Comparison of ENCODE assay signal across 8 cellular contexts in the genomic region with DNA sequence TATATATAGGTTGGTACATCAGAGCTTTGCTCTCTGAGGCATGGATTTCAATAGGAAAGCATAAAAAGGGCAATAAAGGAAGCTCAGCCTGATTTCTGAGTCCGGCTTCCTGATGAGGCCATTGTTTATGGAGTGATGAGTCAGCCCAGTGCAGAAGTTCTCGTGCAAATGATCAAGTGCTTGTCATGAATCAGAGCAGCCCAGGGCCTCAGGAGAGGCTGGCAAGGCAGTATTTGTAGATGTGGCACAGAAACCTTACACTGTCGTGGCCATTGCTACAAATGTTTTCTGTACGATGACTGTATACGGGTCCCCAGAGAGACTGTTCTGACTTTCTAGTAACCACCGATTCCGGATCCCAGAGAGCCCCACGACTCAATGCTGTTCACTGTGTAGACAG. TPM values are rescaled to one million over a fixed set of nuclear protein-coding genes. Genes with fewer than 3 reads are reported as not detected.
DNase-seq lines count a peak whose midpoint lies in the region; ATAC-seq and TF ChIP-seq lines count a peak whose summit lies in the region.

No MANE protein-coding gene starts in this region.

- no peaks in the 10 kb centered on the region for H3K79me2 ChIP-seq in SK-N-SH (ENCODE audit: insufficient read depth)

- POLR2A ChIA-PET in SK-N-SH (lab: Yijun Ruan, JAX) = no interaction called here

- no peaks in the 10 kb centered on the region for H4K20me1 ChIP-seq in SK-N-SH (ENCODE audit: insufficient read depth)

- H3K27me3 ChIP-seq in SK-N-SH (ENCODE audit: insufficient read depth) = no peaks in the 10 kb centered on the region

- H3K9me2 ChIP-seq in SK-N-SH = no peaks in the 10 kb centered on the region

- H3K4me3 ChIP-seq in HFF-Myc (replicated peaks; ENCODE audit: low read depth, low read length) (no peak overlapping the region), SK-N-SH (ENCODE audit: low read depth in 2 of 2, low read length in 1 of 2) (no peak overlapping the region), skeletal muscle cell (ENCODE audit: low read depth, low read length) (no peak overlapping the region)

- no peaks in the 10 kb centered on the region for H3K36me3 ChIP-seq in SK-N-SH (replicated peaks in 1 of 2; ENCODE audit: control insufficient read depth in 1 of 2, insufficient read depth in 2 of 2, low read length in 1 of 2)

- H2AFZ ChIP-seq in SK-N-SH (ENCODE audit: low read depth) = peak overlapping the region; percentile 52; the same call in 1 of the 2 replicates

- TF ChIP-seq RAD21 in SK-N-SH (IDR thresholded peaks at IDR 0.05; ENCODE audit: low read length) = no peak

- TF ChIP-seq CTCF in HFF-Myc (IDR thresholded peaks at IDR 0.05; ENCODE audit: low read depth, low read length, missing control alignments) (no peak), SK-N-SH (IDR thresholded peaks at IDR 0.05) (no peak)

- H3K9ac ChIP-seq in SK-N-SH = peak overlapping the region; percentile 52; the same call in 1 of the 2 replicates

- no peak; a peak in 1 of 4 replicates for TF ChIP-seq EP300 in SK-N-SH (IDR thresholded peaks at IDR 0.05; ENCODE audit: borderline replicate concordance in 1 of 2, low read depth in 1 of 2, low read length in 1 of 2)

- H3K4me1 ChIP-seq in SK-N-SH (ENCODE audit: control insufficient read depth in 1 of 2, insufficient read depth in 2 of 2, low read depth in 1 of 2, low read length in 1 of 2) = peaks cover 0 to 8% of the 10 kb centered on the region in 2 experiments; a peak in 2 of 4 replicates

- in situ Hi-C loops in ACHN (cut with HindIII; ENCODE audit: low pct_ligation_motif_present, low pct_unique_long_range_greater_than_20kb, low sequenced_read_pairs) = no loop called here

- 19% methylated on average over 7 of the region's 8 CpGs for WGBS in SK-N-SH (ENCODE audit: low lambda C conversion rate)

- CTCF ChIA-PET in SK-N-SH (lab: Yijun Ruan, JAX) = interaction anchor here (1.3 to 1.5 kb wide), 3 partner anchors 10 to 281 kb away, joined by 3 to 7 read pairs (median 3); no protein-coding TSS in a partner anchor

- DNase-seq in ACHN (peak; percentile 89), HFF-Myc (ENCODE audit: extremely low read depth, low read depth) (peak; percentile 86), SK-N-SH (no peak), foreskin melanocyte (peak; percentile 95), skeletal muscle cell (ENCODE audit: low read depth) (peak; percentile 95)

- ATAC-seq in HG02610 (IDR thresholded peaks at IDR 0.05; ENCODE audit: unreplicated experiment) = no peak
- ATAC-seq in GM19351 (IDR thresholded peaks at IDR 0.05; ENCODE audit: unreplicated experiment) = no peak
- ATAC-seq in HG03175 (IDR thresholded peaks at IDR 0.05; ENCODE audit: unreplicated experiment) = no peak

- H3F3A ChIP-seq in SK-N-SH (replicated peaks; ENCODE audit: insufficient read depth) = peaks cover 7% of the 10 kb centered on the region

- H3K27ac ChIP-seq in SK-N-SH (ENCODE audit: low read depth in 2 of 2, low read length in 1 of 2) = peak overlapping the region in 1 of 2 experiments; percentile 88; a peak in 2 of 4 replicates

- H3K4me2 ChIP-seq in SK-N-SH = peak overlapping the region; percentile 58; the same call in 1 of the 2 replicates

- no peaks in the 10 kb centered on the region for H3K9me3 ChIP-seq in SK-N-SH

TF ChIP-seq in SK-N-SH, 30 proteins besides CTCF, POLR2A, EP300 and RAD21 (continues in another document):
- no peak for TF ChIP-seq EZH2phosphoT487 (IDR thresholded peaks at IDR 0.05; ENCODE audit: borderline replicate concordance, low read depth)
- TF ChIP-seq, protein P1, sequence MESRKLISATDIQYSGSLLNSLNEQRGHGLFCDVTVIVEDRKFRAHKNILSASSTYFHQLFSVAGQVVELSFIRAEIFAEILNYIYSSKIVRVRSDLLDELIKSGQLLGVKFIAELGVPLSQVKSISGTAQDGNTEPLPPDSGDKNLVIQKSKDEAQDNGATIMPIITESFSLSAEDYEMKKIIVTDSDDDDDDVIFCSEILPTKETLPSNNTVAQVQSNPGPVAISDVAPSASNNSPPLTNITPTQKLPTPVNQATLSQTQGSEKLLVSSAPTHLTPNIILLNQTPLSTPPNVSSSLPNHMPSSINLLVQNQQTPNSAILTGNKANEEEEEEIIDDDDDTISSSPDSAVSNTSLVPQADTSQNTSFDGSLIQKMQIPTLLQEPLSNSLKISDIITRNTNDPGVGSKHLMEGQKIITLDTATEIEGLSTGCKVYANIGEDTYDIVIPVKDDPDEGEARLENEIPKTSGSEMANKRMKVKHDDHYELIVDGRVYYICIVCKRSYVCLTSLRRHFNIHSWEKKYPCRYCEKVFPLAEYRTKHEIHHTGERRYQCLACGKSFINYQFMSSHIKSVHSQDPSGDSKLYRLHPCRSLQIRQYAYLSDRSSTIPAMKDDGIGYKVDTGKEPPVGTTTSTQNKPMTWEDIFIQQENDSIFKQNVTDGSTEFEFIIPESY (IDR thresholded peaks at IDR 0.05; ENCODE audit: borderline replicate concordance, low read depth) = no peak
- TF ChIP-seq YY1 (IDR thresholded peaks at IDR 0.05; ENCODE audit: low read depth) = 0 out of 2 replicates have a peak, but pooled peaks have one; percentile 16
- TF ChIP-seq, protein P2, sequence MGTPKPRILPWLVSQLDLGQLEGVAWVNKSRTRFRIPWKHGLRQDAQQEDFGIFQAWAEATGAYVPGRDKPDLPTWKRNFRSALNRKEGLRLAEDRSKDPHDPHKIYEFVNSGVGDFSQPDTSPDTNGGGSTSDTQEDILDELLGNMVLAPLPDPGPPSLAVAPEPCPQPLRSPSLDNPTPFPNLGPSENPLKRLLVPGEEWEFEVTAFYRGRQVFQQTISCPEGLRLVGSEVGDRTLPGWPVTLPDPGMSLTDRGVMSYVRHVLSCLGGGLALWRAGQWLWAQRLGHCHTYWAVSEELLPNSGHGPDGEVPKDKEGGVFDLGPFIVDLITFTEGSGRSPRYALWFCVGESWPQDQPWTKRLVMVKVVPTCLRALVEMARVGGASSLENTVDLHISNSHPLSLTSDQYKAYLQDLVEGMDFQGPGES (IDR thresholded peaks at IDR 0.05; ENCODE audit: low read depth, low read length) = no peak
- no peak for TF ChIP-seq NRF1 (IDR thresholded peaks at IDR 0.05; ENCODE audit: low read depth, low read length)
- TF ChIP-seq FOXM1 (IDR thresholded peaks at IDR 0.05; ENCODE audit: low read depth) = no peak
- TF ChIP-seq SIN3A (IDR thresholded peaks at IDR 0.05; ENCODE audit: borderline replicate concordance, low read depth, low read length) = no peak
- TF ChIP-seq RXRA (IDR thresholded peaks at IDR 0.05; ENCODE audit: borderline replicate concordance, low read depth) = no peak
- no peak for TF ChIP-seq MXI1 (IDR thresholded peaks at IDR 0.05; ENCODE audit: low read depth, low read length)
- TF ChIP-seq, protein P3, sequence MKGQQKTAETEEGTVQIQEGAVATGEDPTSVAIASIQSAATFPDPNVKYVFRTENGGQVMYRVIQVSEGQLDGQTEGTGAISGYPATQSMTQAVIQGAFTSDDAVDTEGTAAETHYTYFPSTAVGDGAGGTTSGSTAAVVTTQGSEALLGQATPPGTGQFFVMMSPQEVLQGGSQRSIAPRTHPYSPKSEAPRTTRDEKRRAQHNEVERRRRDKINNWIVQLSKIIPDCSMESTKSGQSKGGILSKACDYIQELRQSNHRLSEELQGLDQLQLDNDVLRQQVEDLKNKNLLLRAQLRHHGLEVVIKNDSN (IDR thresholded peaks at IDR 0.05; ENCODE audit: borderline replicate concordance, low read depth) = no peak
- TF ChIP-seq, protein P4, sequence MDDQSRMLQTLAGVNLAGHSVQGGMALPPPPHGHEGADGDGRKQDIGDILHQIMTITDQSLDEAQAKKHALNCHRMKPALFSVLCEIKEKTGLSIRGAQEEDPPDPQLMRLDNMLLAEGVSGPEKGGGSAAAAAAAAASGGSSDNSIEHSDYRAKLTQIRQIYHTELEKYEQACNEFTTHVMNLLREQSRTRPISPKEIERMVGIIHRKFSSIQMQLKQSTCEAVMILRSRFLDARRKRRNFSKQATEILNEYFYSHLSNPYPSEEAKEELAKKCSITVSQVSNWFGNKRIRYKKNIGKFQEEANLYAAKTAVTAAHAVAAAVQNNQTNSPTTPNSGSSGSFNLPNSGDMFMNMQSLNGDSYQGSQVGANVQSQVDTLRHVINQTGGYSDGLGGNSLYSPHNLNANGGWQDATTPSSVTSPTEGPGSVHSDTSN (IDR thresholded peaks at IDR 0.05) = peak; percentile 88
- no peak for TF ChIP-seq POLR2AphosphoS5 (IDR thresholded peaks at IDR 0.05; ENCODE audit: low read depth, low read length)
- TF ChIP-seq TEAD4 (IDR thresholded peaks at IDR 0.05; ENCODE audit: borderline replicate concordance, insufficient read depth) = no peak
- TF ChIP-seq JUND (IDR thresholded peaks at IDR 0.05) = peak; percentile 82
- no peak for TF ChIP-seq GABPA (IDR thresholded peaks at IDR 0.05; ENCODE audit: low read depth)
- TF ChIP-seq, protein P5, sequence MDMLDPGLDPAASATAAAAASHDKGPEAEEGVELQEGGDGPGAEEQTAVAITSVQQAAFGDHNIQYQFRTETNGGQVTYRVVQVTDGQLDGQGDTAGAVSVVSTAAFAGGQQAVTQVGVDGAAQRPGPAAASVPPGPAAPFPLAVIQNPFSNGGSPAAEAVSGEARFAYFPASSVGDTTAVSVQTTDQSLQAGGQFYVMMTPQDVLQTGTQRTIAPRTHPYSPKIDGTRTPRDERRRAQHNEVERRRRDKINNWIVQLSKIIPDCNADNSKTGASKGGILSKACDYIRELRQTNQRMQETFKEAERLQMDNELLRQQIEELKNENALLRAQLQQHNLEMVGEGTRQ (IDR thresholded peaks at IDR 0.05; ENCODE audit: borderline replicate concordance, low read depth, low read length) = no peak
- TF ChIP-seq, protein P6, sequence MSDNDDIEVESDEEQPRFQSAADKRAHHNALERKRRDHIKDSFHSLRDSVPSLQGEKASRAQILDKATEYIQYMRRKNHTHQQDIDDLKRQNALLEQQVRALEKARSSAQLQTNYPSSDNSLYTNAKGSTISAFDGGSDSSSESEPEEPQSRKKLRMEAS (IDR thresholded peaks at IDR 0.05; ENCODE audit: low read depth) = peak; percentile 69
- TF ChIP-seq SMC3 (IDR thresholded peaks at IDR 0.05; ENCODE audit: low read depth, low read length) = no peak
- TF ChIP-seq TCF12 (IDR thresholded peaks at IDR 0.05) = peak; percentile 62
- TF ChIP-seq GATA2 (CRISPR knock-in tag; IDR thresholded peaks at IDR 0.05) = no peak
- TF ChIP-seq TAF1 (IDR thresholded peaks at IDR 0.05; ENCODE audit: borderline replicate concordance, low read depth, low read length) = 0 out of 2 replicates have a peak, but pooled peaks have one; percentile 21
- TF ChIP-seq MEF2A (IDR thresholded peaks at IDR 0.05; ENCODE audit: borderline replicate concordance, low read depth) = no peak
- TF ChIP-seq CHD2 (IDR thresholded peaks at IDR 0.05; ENCODE audit: low read length, partially characterized antibody) = no peak
- no peak for TF ChIP-seq RFX5 (IDR thresholded peaks at IDR 0.05; ENCODE audit: low read length)

RNA-seq across cellular contexts. Expression of a gene that starts 26.7 kb away (rescaled TPM):
- not detected in 2 replicates for polyA plus RNA-seq in SK-N-SH (2012; rRNA removed)
- polyA plus RNA-seq in SK-N-SH (2012; cell fraction: cytosol; rRNA removed) = not detected in 2 replicates
- not detected in 2 replicates for polyA plus RNA-seq in SK-N-SH (2012; cell fraction: nucleus; rRNA removed)
